ENCODE assay signal across 14 cellular contexts in the genomic region with DNA sequence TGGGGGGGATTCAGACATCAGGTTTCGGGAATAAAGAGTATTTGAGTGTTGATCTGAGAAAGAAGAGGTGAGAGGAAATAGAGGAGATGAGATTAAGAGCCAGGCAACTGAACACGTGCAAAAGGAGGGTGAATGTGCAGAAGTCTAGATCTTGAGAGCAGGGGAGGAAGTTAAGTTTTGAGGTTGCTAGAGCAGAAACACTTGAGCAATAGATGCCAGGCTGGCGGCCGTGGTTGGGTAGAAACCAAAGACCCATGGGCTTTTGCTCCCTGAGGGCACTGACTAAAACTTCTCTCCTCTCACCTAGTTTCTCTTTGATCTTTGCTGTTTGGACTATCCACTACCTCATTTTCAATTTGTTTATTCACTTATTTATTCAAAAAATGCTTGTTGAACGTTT.
DNase-seq lines count a peak whose midpoint lies in the region; ATAC-seq and TF ChIP-seq lines count a peak whose summit lies in the region.
"Had no signal": no experiment of that assay in that cellular context is flagged by ENCODE, and none has a peak within 500 bp of the region (broad histone marks: within the 10 kb centered on the region; RNA-seq: fewer than 3 reads in every experiment).

No MANE protein-coding gene starts in this region.

- peak; percentile 55 for ATAC-seq in GM19025 (IDR thresholded peaks at IDR 0.05; ENCODE audit: low read depth, unreplicated experiment)
- peak; percentile 80 for ATAC-seq in central memory CD8-positive, alpha-beta T cell (replicated peaks; ENCODE audit: extremely low read depth, poor library complexity, severe bottlenecking)
- no peak for ATAC-seq in foreskin keratinocyte

- TF ChIP-seq CTCF in CD14-positive monocyte (IDR thresholded peaks at IDR 0.05) = no peak
- no peak for TF ChIP-seq CTCF in Loucy (conservative IDR thresholded peaks at IDR 0.05; ENCODE audit: low read length)
- no peak for TF ChIP-seq CTCF in GM20000 (IDR thresholded peaks at IDR 0.05; ENCODE audit: extremely low read depth, missing control alignments)
- TF ChIP-seq CTCF in foreskin keratinocyte (conservative IDR thresholded peaks at IDR 0.05) = no peak

- DNase-seq in CD14-positive monocyte (ENCODE audit: low spot score) = peak; percentile 48
- no peak for DNase-seq in central memory CD8-positive, alpha-beta T cell (ENCODE audit: low spot score in 2 of 2)
- no peak for DNase-seq in activated effector memory CD4-positive, alpha-beta T cell treated with anti-CD3 and anti-CD28 coated beads, Interleukin-2, amount 50 U/mL, for 16 hours
- no peak for DNase-seq in GM20000 (ENCODE audit: low spot score)
- DNase-seq in foreskin keratinocyte = no peak
- DNase-seq in iPS-NIHi7 (ENCODE audit: extremely low spot score) = no peak
- DNase-seq: Caco-2, hippocampal formation, NCI-H2029, nephron progenitor cell, testis had no signal

- H3K4me1 ChIP-seq in Loucy (ENCODE audit: insufficient read depth, low read length, poor library complexity, severe bottlenecking) (peaks cover 84% of the 10 kb centered on the region), foreskin keratinocyte (peaks cover 9% of the 10 kb centered on the region)
- H3K4me1 ChIP-seq: testis had no signal

- H3K9me3 ChIP-seq in Loucy (ENCODE audit: insufficient read depth, low read depth, low read length) = 0 out of 2 replicates have a peak, but pooled peaks cover 3% of the 10 kb centered on the region
- H3K9me3 ChIP-seq: Caco-2, testis had no signal

- H3K4me3 ChIP-seq in Loucy (ENCODE audit: low read length, poor library complexity, severe bottlenecking) = no peak overlapping the region
- H3K4me3 ChIP-seq: coronary artery, testis had no signal

- no peaks in the 10 kb centered on the region for H3K9me2 ChIP-seq in Loucy (replicated peaks; ENCODE audit: low read depth, low read length)

- no peak overlapping the region for H3K27ac ChIP-seq in foreskin keratinocyte
- H3K27ac ChIP-seq: coronary artery, testis had no signal

- no peaks in the 10 kb centered on the region for H3K79me2 ChIP-seq in Loucy (ENCODE audit: insufficient read depth, low read length)

- H4K20me1 ChIP-seq in Loucy (ENCODE audit: insufficient read depth, low read length, poor library complexity, severe bottlenecking) = no peaks in the 10 kb centered on the region

- H3K4me1 Mint-ChIP-seq in CD14-positive monocyte = peaks cover 34% of the 10 kb centered on the region
- H3K4me1 Mint-ChIP-seq in central memory CD8-positive, alpha-beta T cell = peaks cover 11% of the 10 kb centered on the region
- H3K4me1 Mint-ChIP-seq: nephron progenitor cell had no signal

- H3K4me2 ChIP-seq in Loucy (ENCODE audit: low read depth, low read length, poor library complexity, severe bottlenecking) = peak overlapping the region; percentile 47

- H3K36me3 Mint-ChIP-seq in CD14-positive monocyte = no peaks in the 10 kb centered on the region
- no peaks in the 10 kb centered on the region for H3K36me3 Mint-ChIP-seq in central memory CD8-positive, alpha-beta T cell (ENCODE audit: insufficient read depth)

- H3K27me3 ChIP-seq in Loucy (ENCODE audit: insufficient read depth, low read length, poor library complexity, severe bottlenecking) = no peaks in the 10 kb centered on the region
- H3K27me3 ChIP-seq in foreskin keratinocyte = no peaks in the 10 kb centered on the region
- H3K27me3 ChIP-seq: testis had no signal

- peaks cover 0 to 1% (median 0%) of the 10 kb centered on the region in 7 donors for H3K9me3 Mint-ChIP-seq in CD14-positive monocyte
- H3K9me3 Mint-ChIP-seq in central memory CD8-positive, alpha-beta T cell = no peaks in the 10 kb centered on the region
- H3K9me3 Mint-ChIP-seq: nephron progenitor cell had no signal

- H3F3A ChIP-seq in Loucy (ENCODE audit: low read depth) = peaks cover 8% of the 10 kb centered on the region; the same call in 1 of the 2 replicates

- peaks cover 0 to 3% (median 2%) of the 10 kb centered on the region in 3 donors for H3K27me3 Mint-ChIP-seq in CD14-positive monocyte (ENCODE audit: low read depth in 3 of 3)
- H3K27me3 Mint-ChIP-seq in central memory CD8-positive, alpha-beta T cell = no peaks in the 10 kb centered on the region

- intact Hi-C loops in CD14-positive monocyte (cut with micrococcal nuclease) = no loop called here

- H3K36me3 ChIP-seq in Loucy (ENCODE audit: insufficient read depth, low read length) = no peaks in the 10 kb centered on the region

- peak overlapping the region; percentile 4; the same call in 1 of the 2 replicates for H2AFZ ChIP-seq in Loucy (ENCODE audit: low read length)

- no peak overlapping the region for H3K27ac Mint-ChIP-seq in CD14-positive monocyte
- no peak overlapping the region for H3K27ac Mint-ChIP-seq in central memory CD8-positive, alpha-beta T cell (ENCODE audit: low read depth)
- H3K27ac Mint-ChIP-seq: nephron progenitor cell had no signal

- H3K4me3 Mint-ChIP-seq in CD14-positive monocyte = no peak overlapping the region
- H3K4me3 Mint-ChIP-seq in central memory CD8-positive, alpha-beta T cell = no peak overlapping the region
- H3K4me3 Mint-ChIP-seq: nephron progenitor cell had no signal

- peak overlapping the region; percentile 51 for H3K9ac ChIP-seq in Loucy (ENCODE audit: low read depth, low read length, poor library complexity, severe bottlenecking)
